Comparison of ENCODE assay signal across 5 cellular contexts in the genomic region with DNA sequence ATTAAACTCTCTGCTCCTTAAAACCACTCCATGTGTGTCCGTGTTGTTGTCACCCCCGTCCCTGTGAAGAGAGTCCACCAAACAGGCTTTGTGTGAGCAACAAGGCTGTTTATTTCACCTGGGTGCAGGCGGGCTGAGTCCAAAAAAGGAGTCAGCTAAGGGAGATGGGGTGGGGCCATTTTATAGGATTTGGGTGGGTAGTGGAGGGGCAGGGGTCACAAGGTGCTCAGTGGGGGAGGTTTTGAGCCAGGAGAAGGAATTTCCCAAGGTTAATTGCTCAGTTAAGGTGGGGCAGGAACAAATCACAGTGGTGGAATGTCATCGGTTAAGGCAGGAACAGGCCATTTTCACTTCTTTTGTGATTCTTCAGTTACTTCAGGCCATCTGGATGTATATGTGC. TPM values are rescaled to one million over a fixed set of nuclear protein-coding genes. Genes with fewer than 3 reads are reported as not detected.
"Had no signal": no experiment of that assay in that cellular context is flagged by ENCODE, and none has a peak within 500 bp of the region (broad histone marks: within the 10 kb centered on the region; RNA-seq: fewer than 3 reads in every experiment).

No MANE protein-coding gene starts in this region.

RNA-seq across cellular contexts. Expression of a gene that starts 1.4 kb away (rescaled TPM):
- total RNA-seq: PC-3, Peyer's patch, Right ventricle myocardium superior, SJSA1 had no signal
- polyA plus RNA-seq: SK-N-SH had no signal
